In genomic region chr2:46545015-46545839, GRCh38 we compare ENCODE assay signal across 8 cellular contexts. TPM values are rescaled to one million over a fixed set of nuclear protein-coding genes. Genes with fewer than 3 reads are reported as not detected.
DNase-seq lines count a peak whose midpoint lies in the region; ATAC-seq and TF ChIP-seq lines count a peak whose summit lies in the region.

No MANE protein-coding gene starts in this region.

- no peak overlapping the region for H2AFZ ChIP-seq in DND-41 (ENCODE audit: low read depth, low read length)

- H3K36me3 ChIP-seq in DND-41 (ENCODE audit: insufficient read depth, low read length) = no peaks in the 10 kb centered on the region; the same call in 1 of the 2 replicates
- H3K36me3 ChIP-seq in mucosa of rectum (ENCODE audit: control insufficient read depth in 2 of 2, insufficient read depth in 2 of 2, low read length in 2 of 2) = no peaks in the 10 kb centered on the region

- DNase-seq in DND-41 = no peak
- DNase-seq in SKM-1 treated with dmso at 0.1 percent for 144 hours (lab: John Stamatoyannopoulos, UW; ENCODE audit: unreplicated experiment) = peak; percentile 77
- DNase-seq in SK-N-DZ (ENCODE audit: low spot score) = no peak
- no peak for DNase-seq in COLO829 (ENCODE audit: low spot score)
- DNase-seq in hepatic stellate cell (ENCODE audit: low spot score) = no peak
- DNase-seq in NCI-H2171 treated with DMSO at 0.1 percent for 48 hours (lab: John Stamatoyannopoulos, UW) = no peak

- no peaks in the 10 kb centered on the region for H3K9me3 ChIP-seq in DND-41 (ENCODE audit: insufficient read depth, low read length, severe bottlenecking)
- no peaks in the 10 kb centered on the region for H3K9me3 ChIP-seq in mucosa of rectum (ENCODE audit: control insufficient read depth in 2 of 2, low read length in 2 of 2)

- H4K20me1 ChIP-seq in DND-41 (ENCODE audit: insufficient read depth, low read length) = no peaks in the 10 kb centered on the region

- ATAC-seq in DND-41 (ENCODE audit: insufficient read depth, low read depth) (no peak), GM21447 (IDR thresholded peaks at IDR 0.05; ENCODE audit: unreplicated experiment) (peak; percentile 23)

- H3K4me3 ChIP-seq in DND-41 (ENCODE audit: low read depth in 1 of 2, low read length in 2 of 2) (no peak overlapping the region), mucosa of rectum (ENCODE audit: low read length in 2 of 2) (peak overlapping the region in 1 of 2 donors; percentile 72)

- TF ChIP-seq CTCF in DND-41 (IDR thresholded peaks at IDR 0.05; ENCODE audit: borderline replicate concordance, extremely low read depth, low read length, poor library complexity, severe bottlenecking) = no peak

- H3K27me3 ChIP-seq in DND-41 (ENCODE audit: insufficient read depth, low read length, poor library complexity) = no peaks in the 10 kb centered on the region
- H3K27me3 ChIP-seq in mucosa of rectum (ENCODE audit: control insufficient read depth in 2 of 2, insufficient read depth in 2 of 2, low read length in 2 of 2) = no peaks in the 10 kb centered on the region

- no peaks in the 10 kb centered on the region for H3K79me2 ChIP-seq in DND-41 (ENCODE audit: insufficient read depth, low read length)

- 0 out of 2 replicates have a peak overlapping the region, but pooled peaks have one; percentile 59 for H3K4me2 ChIP-seq in DND-41 (ENCODE audit: insufficient read depth, low read length)

- H3K4me1 ChIP-seq in DND-41 (ENCODE audit: insufficient read depth, low read length) (peaks cover 33% of the 10 kb centered on the region), mucosa of rectum (ENCODE audit: control insufficient read depth in 2 of 2, insufficient read depth in 2 of 2, low read length in 2 of 2) (peaks cover 23 to 29% of the 10 kb centered on the region in 2 donors)

- H3K27ac ChIP-seq in DND-41 (ENCODE audit: low read length) = no peak overlapping the region
- H3K27ac ChIP-seq in mucosa of rectum (ENCODE audit: low read depth in 2 of 2, low read length in 2 of 2) = peak overlapping the region; percentile 24 to 93

- H3K9ac ChIP-seq in DND-41 (ENCODE audit: low read depth, low read length) = no peak overlapping the region
- peak overlapping the region in 1 of 2 donors; percentile 13 for H3K9ac ChIP-seq in mucosa of rectum (ENCODE audit: low read depth in 1 of 2, low read length in 2 of 2)

RNA-seq across cellular contexts. Expression of gene ATP6V1E2, which starts 2.9 kb away (rescaled TPM):
- 7.8 and 9.2 TPM in 2 replicates for polyA plus RNA-seq in SK-N-DZ (2014; cell fraction: cytosol; rRNA removed)
- 5.2 and 9.1 TPM in 2 replicates for polyA plus RNA-seq in SK-N-DZ (2014; cell fraction: nucleus; rRNA removed)

RNA-seq across cellular contexts. Expression of gene RHOQ, which starts 2.9 kb away (rescaled TPM):
- polyA plus RNA-seq in SK-N-DZ (2014; cell fraction: cytosol; rRNA removed) = 31.1 and 33.1 TPM in 2 replicates
- 22.1 and 36.0 TPM in 2 replicates for polyA plus RNA-seq in SK-N-DZ (2014; cell fraction: nucleus; rRNA removed)
